20 cellular contexts compared by ENCODE assay signal in genomic region chr3:36212291-36212690, GRCh38.
DNase-seq lines count a peak whose midpoint lies in the region; ATAC-seq, FAIRE-seq and TF ChIP-seq lines count a peak whose summit lies in the region.
"Had no signal": no experiment of that assay in that cellular context is flagged by ENCODE, and none has a peak within 500 bp of the region (broad histone marks: within the 10 kb centered on the region; RNA-seq: fewer than 3 reads in every experiment).

No MANE protein-coding gene starts in this region.

- FAIRE-seq in A549 (lab: Jason Lieb, UNC) = no peak
- FAIRE-seq: endothelial cell of umbilical vein had no signal

- no peaks in the 10 kb centered on the region for H3K9me3 ChIP-seq in A549
- H3K9me3 ChIP-seq in SK-N-SH = no peaks in the 10 kb centered on the region
- H3K9me3 ChIP-seq: heart left ventricle had no signal

- H2AFZ ChIP-seq in SK-N-SH (ENCODE audit: low read depth) = no peak overlapping the region

- WGBS in A549 (ENCODE audit: missing lambda C conversion rate) = 31% methylated on average over 2 of the region's 2 CpGs
- 65% methylated on average over 2 of the region's 2 CpGs for WGBS in SK-N-SH (ENCODE audit: low lambda C conversion rate)

- no peaks in the 10 kb centered on the region for H4K20me1 ChIP-seq in SK-N-SH (ENCODE audit: insufficient read depth)

- no peak overlapping the region for H3K9ac ChIP-seq in SK-N-SH

- H3K4me1 ChIP-seq in A549 (peaks cover 19% of the 10 kb centered on the region), SK-N-SH (ENCODE audit: control insufficient read depth in 1 of 2, insufficient read depth in 2 of 2, low read depth in 1 of 2, low read length in 1 of 2) (peaks cover 0 to 10% of the 10 kb centered on the region in 2 experiments; a peak in 3 of 4 replicates)
- H3K4me1 ChIP-seq: heart left ventricle had no signal

- CTCF ChIA-PET in A549 (lab: Yijun Ruan, JAX) (no interaction called here), SK-N-SH (lab: Yijun Ruan, JAX) (interaction anchor here (1.3 kb wide), 1 partner anchor 8 kb away, joined by 4 read pairs; no protein-coding TSS in a partner anchor)

- no peak for TF ChIP-seq POLR2A in A549 (IDR thresholded peaks at IDR 0.05; ENCODE audit: low read length)

- H3K27ac ChIP-seq in A549 (no peak overlapping the region), SK-N-SH (ENCODE audit: low read depth in 2 of 2, low read length in 1 of 2) (peak overlapping the region in 1 of 2 experiments; percentile 6; a peak in 1 of 4 replicates)
- H3K27ac ChIP-seq: heart left ventricle had no signal

- 0 out of 2 replicates have a peak, but pooled peaks cover 3% of the 10 kb centered on the region for H3K9me2 ChIP-seq in SK-N-SH

- POLR2A ChIA-PET in A549 (lab: Yijun Ruan, JAX) = no interaction called here
- POLR2A ChIA-PET in SK-N-SH (lab: Yijun Ruan, JAX) = no interaction called here

- no peaks in the 10 kb centered on the region for H3K36me3 ChIP-seq in SK-N-SH (replicated peaks in 1 of 2; ENCODE audit: control insufficient read depth in 1 of 2, insufficient read depth in 2 of 2, low read length in 1 of 2)
- H3K36me3 ChIP-seq: heart left ventricle had no signal

- DNase-seq in A549 (ENCODE audit: low read depth in 1 of 2, low spot score in 1 of 2) = peak in 1 of 2 experiments; percentile 12
- peak; percentile 82 for DNase-seq in GM04503 (ENCODE audit: low read depth)
- no peak for DNase-seq in SK-N-SH
- peak; percentile 27 for DNase-seq in fibroblast of villous mesenchyme (ENCODE audit: low read depth)
- DNase-seq in activated CD4-positive, alpha-beta T cell treated with anti-CD3 and anti-CD28 coated beads, Interleukin-2, amount 50 U/mL, for 4 hours = no peak
- no peak for DNase-seq in NCI-H526 treated with DMSO at 0.1 percent for 48 hours (lab: John Stamatoyannopoulos, UW)
- DNase-seq: activated CD8-positive, alpha-beta memory T cell treated with anti-CD3 and anti-CD28 coated beads for 24 hours; amniotic stem cell; COR-L47; heart left ventricle; NCI-H2029 treated with DMSO at 0.1 percent for 48 hours; NCI-H774; nucleus accumbens; trophoblast cell had no signal

- no peak for TF ChIP-seq CTCF in A549 (IDR thresholded peaks at IDR 0.05)
- no peak for TF ChIP-seq CTCF in SK-N-SH (IDR thresholded peaks at IDR 0.05)
- no peak for TF ChIP-seq CTCF in fibroblast of villous mesenchyme (IDR thresholded peaks at IDR 0.05; ENCODE audit: insufficient read depth, low read depth, low read length)

- H3K4me2 ChIP-seq in A549 = peak overlapping the region; percentile 32; the same call in 2 of the 3 replicates
- no peak overlapping the region for H3K4me2 ChIP-seq in SK-N-SH

- no peaks in the 10 kb centered on the region for H3K27me3 ChIP-seq in SK-N-SH (ENCODE audit: insufficient read depth)
- H3K27me3 ChIP-seq: heart left ventricle had no signal

- no peak for TF ChIP-seq RAD21 in A549 (conservative IDR thresholded peaks at IDR 0.05 in 1 of 2, IDR thresholded peaks at IDR 0.05 in 1 of 2)
- TF ChIP-seq RAD21 in SK-N-SH (IDR thresholded peaks at IDR 0.05; ENCODE audit: low read length) = no peak

- no peaks in the 10 kb centered on the region for H3K79me2 ChIP-seq in SK-N-SH (ENCODE audit: insufficient read depth)

- no peaks in the 10 kb centered on the region for H3F3A ChIP-seq in SK-N-SH (replicated peaks; ENCODE audit: insufficient read depth)

- H3K4me3 ChIP-seq in A549 (no peak overlapping the region), SK-N-SH (ENCODE audit: low read depth in 2 of 2, low read length in 1 of 2) (no peak overlapping the region), fibroblast of villous mesenchyme (ENCODE audit: low read depth, low read length) (no peak overlapping the region)
- H3K4me3 ChIP-seq: heart left ventricle had no signal

- ATAC-seq in A549 (no peak; a peak in 1 of 6 replicates), HG03378 (IDR thresholded peaks at IDR 0.05; ENCODE audit: unreplicated experiment) (no peak), HG03469 (IDR thresholded peaks at IDR 0.05; ENCODE audit: unreplicated experiment) (no peak)
- ATAC-seq: activated T-helper 17 cell treated with anti-CD3 and anti-CD28 coated beads, Interleukin-2, amount 50 U/mL, for 72 hours; heart left ventricle; stimulated activated memory B cell treated with anti-CD40 and anti-IgM and Interleukin-4, amounts not matched to agents 10 μg/mL and 1 μg/mL and 100 μg/mL, for 72 hours; WTC11 had no signal

- no peak for TF ChIP-seq EP300 in A549 (IDR thresholded peaks at IDR 0.05)
- no peak for TF ChIP-seq EP300 in SK-N-SH (IDR thresholded peaks at IDR 0.05; ENCODE audit: borderline replicate concordance in 1 of 2, low read depth in 1 of 2, low read length in 1 of 2)

TF ChIP-seq in A549, 52 proteins besides CTCF, POLR2A, EP300 and RAD21:
- 0 out of 2 replicates have a peak, but pooled peaks have one; percentile 21 for TF ChIP-seq MAX (IDR thresholded peaks at IDR 0.05)
- 0 out of 2 replicates have a peak, but pooled peaks have one; percentile 19 for TF ChIP-seq NFE2L2 (conservative IDR thresholded peaks at IDR 0.05; ENCODE audit: low read length)
- peak; percentile 75 for TF ChIP-seq MAFK (IDR thresholded peaks at IDR 0.05; ENCODE audit: partially characterized antibody)
- TF ChIP-seq ZNF302 (CRISPR knock-in tag; IDR thresholded peaks at IDR 0.05) = no peak
- TF ChIP-seq CEBPB (IDR thresholded peaks at IDR 0.05) = peak; percentile 18 to 42; a peak in 1 of 4 replicates
- TF ChIP-seq EHF (CRISPR knock-in tag; IDR thresholded peaks at IDR 0.05) = no peak
- no peak for TF ChIP-seq HMGXB4 (CRISPR knock-in tag; IDR thresholded peaks at IDR 0.05; ENCODE audit: borderline replicate concordance)

TF ChIP-seq in SK-N-SH, 30 proteins besides CTCF, POLR2A, EP300 and RAD21:
- TF ChIP-seq TCF12 (IDR thresholded peaks at IDR 0.05) = no peak
- peak; percentile 37; the same call in 1 of the 2 replicates for TF ChIP-seq FOSL2 (IDR thresholded peaks at IDR 0.05; ENCODE audit: borderline replicate concordance, low read depth)

Comparison
In these comparisons a context has a peak if more than half of its experiments do, and no peak if none do; other contexts are left out.
1. DNase-seq: peak in GM04503 (single experiment) and fibroblast of villous mesenchyme (single experiment); none in SK-N-SH (single experiment), activated CD4-positive, alpha-beta T cell treated with anti-CD3 and anti-CD28 coated beads, Interleukin-2, amount 50 U/mL, for 4 hours (0 of 2) and NCI-H526 treated with DMSO at 0.1 percent for 48 hours (single experiment).
2. Of the 12 proteins assayed by ChIP-seq in both A549 and SK-N-SH: peak only in A549: MAX; only in SK-N-SH: FOSL2; in both: none; in neither: 10.